Comparison of ENCODE assay signal across 8 cellular contexts in the genomic region with DNA sequence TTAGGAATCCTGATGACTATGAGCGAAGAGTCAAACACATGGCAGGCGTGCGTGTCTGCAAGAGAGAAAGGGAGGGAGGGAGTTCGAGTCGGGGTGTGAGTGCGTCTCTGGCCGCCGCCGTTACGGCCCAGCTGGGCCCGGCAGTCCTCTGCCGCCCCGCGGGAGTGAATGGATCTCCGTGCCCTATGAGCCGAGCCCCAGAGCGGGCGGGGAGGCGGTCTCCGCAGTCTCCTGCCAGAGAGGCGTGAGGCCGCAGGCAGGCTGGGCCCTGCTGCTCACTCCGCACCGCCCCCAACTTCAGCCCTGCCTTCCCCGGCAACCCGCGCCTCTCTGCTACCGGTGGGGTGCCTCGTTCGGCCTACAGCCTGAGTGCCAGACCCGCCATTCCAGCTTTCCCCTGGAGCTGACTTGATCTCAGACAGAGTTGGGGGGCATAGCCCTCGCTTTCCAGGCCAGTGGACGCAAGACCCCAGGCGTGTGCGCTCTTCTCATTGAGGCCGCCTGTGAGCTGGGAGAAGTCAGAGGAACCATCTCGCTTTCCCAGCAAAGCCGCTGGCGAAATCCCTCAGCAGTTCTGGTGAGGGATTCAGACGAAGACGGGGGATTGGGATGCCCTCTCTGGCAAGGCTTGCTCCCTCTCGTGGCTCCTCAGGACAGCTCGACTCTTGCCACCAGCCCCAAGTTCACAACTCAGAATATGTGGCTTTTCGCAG. TPM values are rescaled to one million over a fixed set of nuclear protein-coding genes. Genes with fewer than 3 reads are reported as not detected.
DNase-seq lines count a peak whose midpoint lies in the region; ATAC-seq and TF ChIP-seq lines count a peak whose summit lies in the region.

No MANE protein-coding gene starts in this region.

- peak overlapping the region; percentile 94 for H3K4me3 Mint-ChIP-seq in HFFc6

- H3K27me3 ChIP-seq in heart left ventricle: peaks cover 0 to 49% (median 0%) of the 10 kb centered on the region in 9 donors
- peaks cover 4% of the 10 kb centered on the region for H3K27me3 ChIP-seq in osteoblast (ENCODE audit: insufficient read depth, low read length)

- intact Hi-C loops in heart left ventricle (cut with DNase I): loop anchor here in 4 of 10 donors (5.0 to 10.0 kb wide), 3 partner anchors 112 to 130 kb away; no protein-coding TSS in a partner anchor

- peaks cover 17% of the 10 kb centered on the region for H3K79me2 ChIP-seq in osteoblast (ENCODE audit: insufficient read depth, low read length)

- peak; percentile 36 for TF ChIP-seq CTCF in AG10803 (conservative IDR thresholded peaks at IDR 0.05; ENCODE audit: low read length)
- peak; percentile 51 for TF ChIP-seq CTCF in HFFc6 (IDR thresholded peaks at IDR 0.05)
- TF ChIP-seq CTCF in heart left ventricle (IDR thresholded peaks at IDR 0.05): peak in 3 of 12 donors; percentile 18 to 30 (median 26)
- peak; percentile 34 for TF ChIP-seq CTCF in osteoblast (IDR thresholded peaks at IDR 0.05; ENCODE audit: extremely low read depth, low read depth, low read length)

- peak overlapping the region; percentile 86 for H3K27ac Mint-ChIP-seq in HFFc6

- no peaks in the 10 kb centered on the region; the same call in 1 of the 2 replicates for H3K27me3 Mint-ChIP-seq in HFFc6 (ENCODE audit: insufficient read depth)

- H3K36me3 ChIP-seq in heart left ventricle (no peaks in the 10 kb centered on the region), osteoblast (ENCODE audit: insufficient read depth, low read length) (no peaks in the 10 kb centered on the region)

- ATAC-seq in heart left ventricle (peak; percentile 11 to 70 (median 67)), GM21717 (IDR thresholded peaks at IDR 0.05; ENCODE audit: unreplicated experiment) (no peak), HG02642 (IDR thresholded peaks at IDR 0.05; ENCODE audit: poor library complexity, unreplicated experiment) (no peak)

- peak overlapping the region; percentile 91 for H2AFZ ChIP-seq in osteoblast (ENCODE audit: low read length)

- H3K4me1 Mint-ChIP-seq in HFFc6 (ENCODE audit: low read depth): peaks cover 17% of the 10 kb centered on the region

- TF ChIP-seq POLR2A in heart left ventricle (IDR thresholded peaks at IDR 0.05): peak in 1 of 2 donors; percentile 16

- peak overlapping the region; percentile 69 for H3K4me3 ChIP-seq in AG10803 (ENCODE audit: low read length)
- H3K4me3 ChIP-seq in heart left ventricle: peak overlapping the region; percentile 31 to 78 (median 60)
- peak overlapping the region; percentile 73 for H3K4me3 ChIP-seq in osteoblast (ENCODE audit: insufficient read depth, low read length)

- H3K4me2 ChIP-seq in osteoblast (ENCODE audit: insufficient read depth, low read length): peak overlapping the region; percentile 81

- WGBS in heart left ventricle, 4 donors: 8 to 43% (median 22%) methylated on average over 15 to 44 of the region's 44 CpGs

- DNase-seq in AG10803 (ENCODE audit: low read depth) (peak; percentile 69), HFFc6 (peak; percentile 59), amniotic epithelial cell (ENCODE audit: low read depth) (peak; percentile 52), heart left ventricle (peak; percentile 55 to 79 (median 70)), osteoblast (ENCODE audit: insufficient read length, low spot score, missing footprints) (peak; percentile 95), NCI-H1105 (lab: John Stamatoyannopoulos, UW) (no peak)

- no peaks in the 10 kb centered on the region for H3K9me3 Mint-ChIP-seq in HFFc6

- H3K36me3 Mint-ChIP-seq in HFFc6 (ENCODE audit: low read depth): no peaks in the 10 kb centered on the region

- H3K27ac ChIP-seq in heart left ventricle (peak overlapping the region in 11 of 12 donors; percentile 46 to 97 (median 64)), osteoblast (ENCODE audit: low read depth, low read length) (peak overlapping the region; percentile 64)

- H3K9me3 ChIP-seq in heart left ventricle: no peaks in the 10 kb centered on the region
- no peaks in the 10 kb centered on the region for H3K9me3 ChIP-seq in osteoblast (ENCODE audit: low read depth, low read length)

- peaks cover 9% of the 10 kb centered on the region for H4K20me1 ChIP-seq in osteoblast (ENCODE audit: insufficient read depth, low read length)

- H3K4me1 ChIP-seq in heart left ventricle (peaks cover 0 to 8% (median 0%) of the 10 kb centered on the region in 12 donors), osteoblast (ENCODE audit: insufficient read depth, low read length) (peaks cover 8% of the 10 kb centered on the region)

RNA-seq across cellular contexts. Expression of a gene that starts 1.4 kb away (rescaled TPM):
- 10 to 100 TPM; 40.4 to 68.5 (median 48.1) TPM for total RNA-seq in HFFc6 (2021; fragmentation: NEBNext Ultra II Directional; extraction: Animal tissue kit (Norgen Biotek cat#: 25700))
- 10 to 100 TPM in 2 of 9 donors, 1 to 10 TPM in 7; 4.7 to 12.1 (median 7.2) TPM for total RNA-seq in heart left ventricle
- polyA plus RNA-seq in heart left ventricle: 1 to 10 TPM; 2.2 to 7.7 TPM
- 11.6 and 15.6 TPM in 2 replicates for total RNA-seq in osteoblast

Comparison
In these comparisons a context has a peak if more than half of its experiments do, and no peak if none do; other contexts are left out.
1. ATAC-seq: peak in heart left ventricle (4 of 4); none in GM21717 (single experiment) and HG02642 (single experiment).
2. Peak in every context shown above with its lines, with median percentiles within 50 percentile points of each other: H3K4me3 ChIP-seq.